Comparison of ENCODE assay signal across 9 cellular contexts in the genomic region with DNA sequence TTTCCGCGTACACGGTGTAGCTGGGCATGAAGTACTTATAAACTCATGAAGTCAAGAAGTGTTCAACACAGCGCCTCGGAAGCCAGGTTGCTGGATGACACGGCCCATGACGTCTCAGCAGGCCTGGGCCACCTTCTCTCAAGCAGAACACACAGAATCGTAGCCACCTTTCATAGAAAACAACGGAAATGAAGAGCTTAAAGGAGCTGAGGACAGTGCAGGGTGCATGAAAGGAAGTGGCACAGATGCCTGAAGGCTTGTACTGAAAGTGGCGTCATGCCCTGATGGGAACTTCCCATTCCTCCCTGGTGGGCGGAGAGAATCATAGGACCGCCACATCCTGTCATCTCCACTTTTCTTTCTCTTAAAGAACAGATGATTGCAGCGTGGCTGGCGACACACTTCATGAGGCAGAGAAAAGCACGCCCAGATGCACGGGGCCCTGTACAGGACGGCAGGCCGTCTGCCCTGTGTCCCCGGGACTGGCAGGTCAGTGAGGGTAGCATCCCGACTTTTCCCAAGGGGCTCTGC. TPM values are rescaled to one million over a fixed set of nuclear protein-coding genes. Genes with fewer than 3 reads are reported as not detected.
DNase-seq lines count a peak whose midpoint lies in the region; ATAC-seq, FAIRE-seq and TF ChIP-seq lines count a peak whose summit lies in the region.
"Had no signal": no experiment of that assay in that cellular context is flagged by ENCODE, and none has a peak within 500 bp of the region (broad histone marks: within the 10 kb centered on the region; RNA-seq: fewer than 3 reads in every experiment).

No MANE protein-coding gene starts in this region.

- in situ Hi-C loops in KBM-7 (cut with MboI; ENCODE audit: low pct_unique_long_range_greater_than_20kb, low sequenced_read_pairs), result no loop called here

- ATAC-seq in GM21360 (IDR thresholded peaks at IDR 0.05; ENCODE audit: unreplicated experiment), result peak; percentile 79
- ATAC-seq in lung (ENCODE audit: insufficient read depth, low FRiP score), result peak; percentile 41
- ATAC-seq: HCT116 had no signal

- peak; percentile 62 for DNase-seq in COLO829 (ENCODE audit: low spot score)
- DNase-seq in KBM-7, result peak; percentile 5
- peak; percentile 58 for DNase-seq in activated T-cell treated with anti-CD3 and anti-CD28 coated beads for 4 hours
- peak; percentile 34 for DNase-seq in lung (ENCODE audit: low spot score)
- DNase-seq in suprapubic skin (ENCODE audit: low spot score in 2 of 2), result peak; percentile 63 to 78
- DNase-seq in H54 (ENCODE audit: insufficient read length, low spot score), result no peak
- no peak for DNase-seq in H4 (ENCODE audit: low spot score)

- WGBS in lung, 2 donors, result 56 to 70% methylated on average over 20 of the region's 20 CpGs
- WGBS in suprapubic skin, result 64% methylated on average over 20 of the region's 20 CpGs

- H3K27me3 ChIP-seq in lung (ENCODE audit: control insufficient read depth, insufficient read depth) (no peaks in the 10 kb centered on the region), suprapubic skin (no peaks in the 10 kb centered on the region)

- H3K9me3 ChIP-seq in lung (ENCODE audit: control insufficient read depth in 2 of 2, insufficient read depth in 1 of 2, low read length in 1 of 2), result no peaks in the 10 kb centered on the region
- H3K9me3 ChIP-seq in suprapubic skin, result no peaks in the 10 kb centered on the region

- H3K27ac ChIP-seq in lung (ENCODE audit: low read depth in 1 of 2, low read length in 1 of 2) (no peak overlapping the region), suprapubic skin (no peak overlapping the region)

- no peaks in the 10 kb centered on the region for H3K36me3 ChIP-seq in lung (ENCODE audit: control insufficient read depth in 2 of 2, insufficient read depth in 2 of 2, low read length in 2 of 2)
- no peaks in the 10 kb centered on the region for H3K36me3 ChIP-seq in suprapubic skin

- no peak for TF ChIP-seq CTCF in lung (IDR thresholded peaks at IDR 0.05; ENCODE audit: control extremely low read depth, extremely low read depth)
- no peak for TF ChIP-seq CTCF in suprapubic skin (IDR thresholded peaks at IDR 0.05)

- FAIRE-seq in H54 (lab: Jason Lieb, UNC), result no peak

- no peak for TF ChIP-seq EP300 in suprapubic skin (IDR thresholded peaks at IDR 0.05)

- TF ChIP-seq POLR2A in suprapubic skin (IDR thresholded peaks at IDR 0.05) (no peak), H54 (IDR thresholded peaks at IDR 0.05; ENCODE audit: low read depth, low read length) (no peak)

- H3K4me3 ChIP-seq in lung (no peak overlapping the region), suprapubic skin (no peak overlapping the region)

- H3K4me1 ChIP-seq in lung (ENCODE audit: control insufficient read depth in 2 of 2, insufficient read depth in 2 of 2, low read length in 2 of 2) (no peaks in the 10 kb centered on the region), suprapubic skin (peaks cover 9% of the 10 kb centered on the region)

RNA-seq across cellular contexts. Expression of a gene that starts 31.1 kb away (rescaled TPM):
- total RNA-seq in lung, result 10 to 100 TPM; 29.2 to 47.7 TPM
- 10 to 100 TPM in 1 of 2 donors, 1 to 10 TPM in 1; 6.9 to 12.1 TPM for polyA plus RNA-seq in lung
- 100 to 1,000 TPM in 1 of 4 donors, 10 to 100 TPM in 3; 51.4 to 107 (median 70.8) TPM for total RNA-seq in suprapubic skin
- 6.4 and 19.7 TPM in 2 replicates for total RNA-seq in H4 (2014; rRNA removed; shearing (Covaris generic))

Comparison
In these comparisons a context has a peak if more than half of its experiments do, and no peak if none do; other contexts are left out.
1. DNase-seq: peak in COLO829 (single experiment), KBM-7 (single experiment), activated T-cell treated with anti-CD3 and anti-CD28 coated beads for 4 hours (single experiment), lung (single experiment) and suprapubic skin (2 of 2); none in H54 (single experiment) and H4 (single experiment).